In genomic region chr9:113919825-113920224, GRCh38 we compare ENCODE assay signal across 23 cellular contexts. TPM values are rescaled to one million over a fixed set of nuclear protein-coding genes. Genes with fewer than 3 reads are reported as not detected.
DNase-seq lines count a peak whose midpoint lies in the region; ATAC-seq and TF ChIP-seq lines count a peak whose summit lies in the region.
"Had no signal": no experiment of that assay in that cellular context is flagged by ENCODE, and none has a peak within 500 bp of the region (broad histone marks: within the 10 kb centered on the region; RNA-seq: fewer than 3 reads in every experiment).

No MANE protein-coding gene starts in this region.

- no peak overlapping the region for H3K9ac ChIP-seq in NT2/D1 (ENCODE audit: insufficient read length, low read depth)
- H3K9ac ChIP-seq: SK-N-SH had no signal

- no peak overlapping the region for H3K27ac Mint-ChIP-seq in activated CD4-positive, alpha-beta T cell treated with anti-CD3 and anti-CD28 coated beads, Interleukin-2, amount 10 ng/mL, durations not matched to agents 24 days and 14 days
- no peak overlapping the region for H3K27ac Mint-ChIP-seq in activated CD4-positive, alpha-beta T cell treated with anti-CD3 and anti-CD28 coated beads, Interleukin-2, amount 10 ng/mL, durations not matched to agents 7 days and 5 days
- H3K27ac Mint-ChIP-seq in progenitor cell of endocrine pancreas (peak overlapping the region; percentile 27), natural killer cell (no peak overlapping the region), immature natural killer cell (no peak overlapping the region)
- H3K27ac Mint-ChIP-seq: B cell, CD14-positive monocyte had no signal

- TF ChIP-seq CTCF in progenitor cell of endocrine pancreas (IDR thresholded peaks at IDR 0.05; ENCODE audit: unreplicated experiment) (no peak), natural killer cell (IDR thresholded peaks at IDR 0.05) (no peak)

- no peak overlapping the region for H3K4me3 ChIP-seq in NT2/D1 (ENCODE audit: insufficient read length, low read depth)
- H3K4me3 ChIP-seq: A549, PC-9 had no signal

- DNase-seq in activated CD4-positive, alpha-beta T cell treated with anti-CD3 and anti-CD28 coated beads, Interleukin-2, amount 10 ng/mL, durations not matched to agents 24 days and 14 days, result peak; percentile 37
- DNase-seq in activated CD4-positive, alpha-beta T cell treated with anti-CD3 and anti-CD28 coated beads, Interleukin-2, amount 10 ng/mL, durations not matched to agents 7 days and 5 days, result no peak
- peak; percentile 6 for DNase-seq in NT2/D1 (ENCODE audit: low read depth, low spot score)
- peak; percentile 32 for DNase-seq in left kidney (ENCODE audit: low read depth, low spot score)
- DNase-seq in progenitor cell of endocrine pancreas (ENCODE audit: low spot score, unreplicated experiment), result no peak
- DNase-seq in natural killer cell, result no peak
- DNase-seq in SIG-M5 (lab: John Stamatoyannopoulos, UW), result no peak
- no peak for DNase-seq in immature natural killer cell
- DNase-seq: DMS79, KBM-7, MM.1S, NCI-H1048, NCI-H1436 treated with DMSO at 0.1 percent for 48 hours, NCI-H1930, NCI-H2171, NCI-H345, NCI-H524, PC-9, SHP77 treated with DMSO at 0.1 percent for 48 hours, SK-N-SH had no signal

- no peak for ATAC-seq in natural killer cell
- ATAC-seq: A549 had no signal

- H3K9me3 Mint-ChIP-seq in activated CD4-positive, alpha-beta T cell treated with anti-CD3 and anti-CD28 coated beads, Interleukin-2, amount 10 ng/mL, durations not matched to agents 24 days and 14 days, result peaks cover 5% of the 10 kb centered on the region
- peaks cover 3% of the 10 kb centered on the region for H3K9me3 Mint-ChIP-seq in activated CD4-positive, alpha-beta T cell treated with anti-CD3 and anti-CD28 coated beads, Interleukin-2, amount 10 ng/mL, durations not matched to agents 7 days and 5 days
- H3K9me3 Mint-ChIP-seq in progenitor cell of endocrine pancreas (ENCODE audit: low read depth), result peaks cover 24% of the 10 kb centered on the region
- peaks cover 2 to 3% of the 10 kb centered on the region in 2 donors for H3K9me3 Mint-ChIP-seq in natural killer cell
- peaks cover 0 to 7% (median 5%) of the 10 kb centered on the region in 6 donors for H3K9me3 Mint-ChIP-seq in immature natural killer cell

- CTCF ChIA-PET in activated CD4-positive, alpha-beta T cell treated with anti-CD3 and anti-CD28 coated beads, Interleukin-2, amount 10 ng/mL, durations not matched to agents 7 days and 5 days (lab: Charles Lee), result no interaction called here

- H3K4me3 Mint-ChIP-seq in activated CD4-positive, alpha-beta T cell treated with anti-CD3 and anti-CD28 coated beads, Interleukin-2, amount 10 ng/mL, durations not matched to agents 24 days and 14 days, result no peak overlapping the region
- no peak overlapping the region for H3K4me3 Mint-ChIP-seq in activated CD4-positive, alpha-beta T cell treated with anti-CD3 and anti-CD28 coated beads, Interleukin-2, amount 10 ng/mL, durations not matched to agents 7 days and 5 days
- H3K4me3 Mint-ChIP-seq in progenitor cell of endocrine pancreas (ENCODE audit: low read depth) (no peak overlapping the region), natural killer cell (no peak overlapping the region), immature natural killer cell (no peak overlapping the region)
- H3K4me3 Mint-ChIP-seq: B cell, CD14-positive monocyte had no signal

- no peaks in the 10 kb centered on the region for H3K4me1 ChIP-seq in NT2/D1 (ENCODE audit: insufficient read depth, insufficient read length)
- H3K4me1 ChIP-seq: A549 had no signal

- POLR2A ChIA-PET in activated CD4-positive, alpha-beta T cell treated with anti-CD3 and anti-CD28 coated beads, Interleukin-2, amount 10 ng/mL, durations not matched to agents 7 days and 5 days (lab: Charles Lee), result no interaction called here

- H3K4me1 Mint-ChIP-seq in activated CD4-positive, alpha-beta T cell treated with anti-CD3 and anti-CD28 coated beads, Interleukin-2, amount 10 ng/mL, durations not matched to agents 24 days and 14 days, result peaks cover 3% of the 10 kb centered on the region
- no peaks in the 10 kb centered on the region for H3K4me1 Mint-ChIP-seq in activated CD4-positive, alpha-beta T cell treated with anti-CD3 and anti-CD28 coated beads, Interleukin-2, amount 10 ng/mL, durations not matched to agents 7 days and 5 days
- H3K4me1 Mint-ChIP-seq in progenitor cell of endocrine pancreas (ENCODE audit: low read depth), result peaks cover 8% of the 10 kb centered on the region
- H3K4me1 Mint-ChIP-seq in natural killer cell, result peaks cover 7 to 10% of the 10 kb centered on the region in 2 donors
- peaks cover 7 to 11% of the 10 kb centered on the region in 2 donors for H3K4me1 Mint-ChIP-seq in immature natural killer cell
- H3K4me1 Mint-ChIP-seq: B cell had no signal

- no peaks in the 10 kb centered on the region for H3K36me3 Mint-ChIP-seq in activated CD4-positive, alpha-beta T cell treated with anti-CD3 and anti-CD28 coated beads, Interleukin-2, amount 10 ng/mL, durations not matched to agents 24 days and 14 days (ENCODE audit: low read depth)
- no peaks in the 10 kb centered on the region for H3K36me3 Mint-ChIP-seq in activated CD4-positive, alpha-beta T cell treated with anti-CD3 and anti-CD28 coated beads, Interleukin-2, amount 10 ng/mL, durations not matched to agents 7 days and 5 days (ENCODE audit: low read depth)
- H3K36me3 Mint-ChIP-seq in progenitor cell of endocrine pancreas (ENCODE audit: insufficient read depth) (peaks cover 38% of the 10 kb centered on the region), natural killer cell (peaks cover 8% of the 10 kb centered on the region), immature natural killer cell (peaks cover 4 to 11% (median 8%) of the 10 kb centered on the region in 3 donors)

- H3K27me3 ChIP-seq in NT2/D1 (ENCODE audit: insufficient read depth, insufficient read length), result no peaks in the 10 kb centered on the region

- no peaks in the 10 kb centered on the region for H3K9me3 ChIP-seq in NT2/D1 (ENCODE audit: insufficient read depth, low read length)
- H3K9me3 ChIP-seq: SK-N-SH had no signal

- H3K27me3 Mint-ChIP-seq in activated CD4-positive, alpha-beta T cell treated with anti-CD3 and anti-CD28 coated beads, Interleukin-2, amount 10 ng/mL, durations not matched to agents 24 days and 14 days, result peaks cover 17% of the 10 kb centered on the region
- H3K27me3 Mint-ChIP-seq in activated CD4-positive, alpha-beta T cell treated with anti-CD3 and anti-CD28 coated beads, Interleukin-2, amount 10 ng/mL, durations not matched to agents 7 days and 5 days, result peaks cover 2% of the 10 kb centered on the region
- H3K27me3 Mint-ChIP-seq in progenitor cell of endocrine pancreas (no peaks in the 10 kb centered on the region), natural killer cell (ENCODE audit: low read depth in 2 of 2) (no peaks in the 10 kb centered on the region), immature natural killer cell (ENCODE audit: low read depth in 3 of 3) (peaks cover 0 to 2% (median 0%) of the 10 kb centered on the region in 3 donors)
- H3K27me3 Mint-ChIP-seq: B cell had no signal

- intact Hi-C loops in activated CD4-positive, alpha-beta T cell treated with anti-CD3 and anti-CD28 coated beads, Interleukin-2, amount 10 ng/mL, durations not matched to agents 24 days and 14 days (cut with micrococcal nuclease), result no loop called here
- intact Hi-C loops in natural killer cell (cut with micrococcal nuclease), result no loop called here

- H3K36me3 ChIP-seq in NT2/D1 (ENCODE audit: insufficient read depth, insufficient read length, low read length), result no peaks in the 10 kb centered on the region

RNA-seq across cellular contexts. Expression of gene ZNF618, which starts 43.7 kb away (rescaled TPM):
- 0.14 and 0.19 TPM in 2 replicates for total RNA-seq in activated CD4-positive, alpha-beta T cell treated with anti-CD3 and anti-CD28 coated beads, Interleukin-2, amount 10 ng/mL, durations not matched to agents 24 days and 14 days
- total RNA-seq in activated CD4-positive, alpha-beta T cell treated with anti-CD3 and anti-CD28 coated beads, Interleukin-2, amount 10 ng/mL, durations not matched to agents 7 days and 5 days, result under 1 TPM; 0.21 to 0.27 TPM
- total RNA-seq in progenitor cell of endocrine pancreas, result 75.3 and 85.8 TPM in 2 replicates
- 10 to 100 TPM in 2 of 3 donors, 1 to 10 TPM in 1; 9.2 to 10.7 (median 10.0) TPM for total RNA-seq in natural killer cell
- 1 to 10 TPM; 1.4 to 4.1 (median 3.9) TPM for polyA plus RNA-seq in immature natural killer cell

Comparison
In these comparisons a context has a peak if more than half of its experiments do, and no peak if none do; other contexts are left out.
1. DNase-seq: peak in activated CD4-positive, alpha-beta T cell treated with anti-CD3 and anti-CD28 coated beads, Interleukin-2, amount 10 ng/mL, durations not matched to agents 24 days and 14 days (single experiment), NT2/D1 (single experiment) and left kidney (single experiment); none in activated CD4-positive, alpha-beta T cell treated with anti-CD3 and anti-CD28 coated beads, Interleukin-2, amount 10 ng/mL, durations not matched to agents 7 days and 5 days (single experiment), progenitor cell of endocrine pancreas (single experiment), natural killer cell (single experiment), SIG-M5 (single experiment) and immature natural killer cell (0 of 3).